ENCODE assay signal across 20 cellular contexts in genomic region chr4:173573725-173574124, GRCh38. TPM values are rescaled to one million over a fixed set of nuclear protein-coding genes. Genes with fewer than 3 reads are reported as not detected.
DNase-seq lines count a peak whose midpoint lies in the region; ATAC-seq and TF ChIP-seq lines count a peak whose summit lies in the region.
"Had no signal": no experiment of that assay in that cellular context is flagged by ENCODE, and none has a peak within 500 bp of the region (broad histone marks: within the 10 kb centered on the region; RNA-seq: fewer than 3 reads in every experiment).

No MANE protein-coding gene starts in this region.

- 5 to 37% methylated on average over 1 of the region's 1 CpG for WGBS in sigmoid colon, 2 donors

- peaks cover 0 to 71% (median 47%) of the 10 kb centered on the region in 4 donors for H3K4me1 ChIP-seq in sigmoid colon
- H3K4me1 ChIP-seq: A549 had no signal

- H3K36me3 ChIP-seq in sigmoid colon, result no peaks in the 10 kb centered on the region

- TF ChIP-seq CTCF in sigmoid colon (IDR thresholded peaks at IDR 0.05), result no peak

- ATAC-seq in left colon, result peak; percentile 55
- ATAC-seq: A549, HCT116 had no signal

- H3K27ac ChIP-seq in sigmoid colon, result peak overlapping the region; percentile 54 to 74 (median 64)
- no peak overlapping the region for H3K27ac ChIP-seq in caudate nucleus (ENCODE audit: low read depth, low read length)
- H3K27ac ChIP-seq: 22Rv1, A549, C4-2B had no signal

- intact Hi-C loops in left colon (cut with DNase I, micrococcal nuclease) (no loop called here), sigmoid colon (cut with DNase I) (loop anchor here (2.0 to 5.0 kb wide), 2 partner anchors 43 to 79 kb away; partner anchors contain the start of gene HAND2)

- no peak overlapping the region for H3K4me3 ChIP-seq in sigmoid colon
- H3K4me3 ChIP-seq: A549 had no signal

- no peaks in the 10 kb centered on the region for H3K27me3 ChIP-seq in sigmoid colon

- TF ChIP-seq POLR2A in sigmoid colon (IDR thresholded peaks at IDR 0.05), result no peak

- no peaks in the 10 kb centered on the region for H3K9me3 ChIP-seq in sigmoid colon
- H3K9me3 ChIP-seq: A549 had no signal

- peak; percentile 3 for DNase-seq in NCI-H748 (lab: John Stamatoyannopoulos, UW; ENCODE audit: unreplicated experiment)
- DNase-seq in NCI-H748 treated with DMSO at 0.1 percent for 48 hours (lab: John Stamatoyannopoulos, UW), result no peak
- DNase-seq in left colon, result no peak
- DNase-seq in sigmoid colon, result no peak
- no peak for DNase-seq in caudate nucleus (lab: John Stamatoyannopoulos, UW)
- no peak for DNase-seq in NCI-H345 (lab: John Stamatoyannopoulos, UW)
- no peak for DNase-seq in COLO829 (ENCODE audit: low spot score)
- DNase-seq: AML-193; CD4-positive, alpha-beta T cell; DMS153; DMS79; GDM1; GOT3; H7; HFFc6 had no signal

- TF ChIP-seq EP300 in sigmoid colon (IDR thresholded peaks at IDR 0.05), result peak in 3 of 4 donors; percentile 37 to 74 (median 72)

RNA-seq across cellular contexts. Expression of gene HAND2, which starts 43.7 kb away (rescaled TPM):
- total RNA-seq in left colon (10 to 100 TPM in 1 of 2 donors, 1 to 10 TPM in 1; 2.0 to 18.9 TPM), sigmoid colon (100 to 1,000 TPM; 141 to 224 (median 180) TPM)
- polyA plus RNA-seq in sigmoid colon, result 10 to 100 TPM in 1 of 3 donors, 1 to 10 TPM in 1, under 1 TPM in 1; 0.46 to 17.4 (median 7.2) TPM
- total RNA-seq: CD4-positive, alpha-beta T cell; H7; HT-29 had no signal

Comparison
In these comparisons a context has a peak if more than half of its experiments do, and no peak if none do; other contexts are left out.
1. RNA of gene HAND2, which starts 43.7 kb away (total RNA-seq): 141 to 224 TPM in sigmoid colon; 2.0 to 18.9 TPM in left colon; every median in the first group is over 4 times any median in the second.